ENCODE assay signal across 2 cellular contexts in genomic region chr1:244296447-244296846, GRCh38.
TF ChIP-seq lines count a peak whose summit lies in the region.

No MANE protein-coding gene starts in this region.

TF ChIP-seq in SK-N-SH, 30 proteins besides CTCF, POLR2A, EP300 and RAD21 (continued from another document):
- no peak for TF ChIP-seq USF1 (IDR thresholded peaks at IDR 0.05; ENCODE audit: borderline replicate concordance, low read depth)

TF ChIP-seq in SK-N-SH treated with all-trans-retinoic acid at 6 μM for 48 hours, 23 proteins besides CTCF, POLR2A, EP300 and RAD21 (continued from another document):
- TF ChIP-seq PATZ1 (CRISPR knock-in tag; IDR thresholded peaks at IDR 0.05; ENCODE audit: borderline replicate concordance), result no peak
- no peak for TF ChIP-seq TCF4 (CRISPR knock-in tag; IDR thresholded peaks at IDR 0.05; ENCODE audit: borderline replicate concordance)
- TF ChIP-seq ZFP3 (CRISPR knock-in tag; IDR thresholded peaks at IDR 0.05), result no peak
- TF ChIP-seq ISL1 (CRISPR knock-in tag; IDR thresholded peaks at IDR 0.05), result no peak
- no peak for TF ChIP-seq ZNF8 (CRISPR knock-in tag; IDR thresholded peaks at IDR 0.05)
- TF ChIP-seq POU6F1 (CRISPR knock-in tag; IDR thresholded peaks at IDR 0.05; ENCODE audit: borderline replicate concordance, low read depth), result no peak
- TF ChIP-seq ZC3H10 (CRISPR knock-in tag; IDR thresholded peaks at IDR 0.05), result no peak
- TF ChIP-seq RARB (CRISPR knock-in tag; IDR thresholded peaks at IDR 0.05), result no peak
- no peak for TF ChIP-seq ARNTL (CRISPR knock-in tag; IDR thresholded peaks at IDR 0.05; ENCODE audit: borderline replicate concordance, low read depth)
